ENCODE assay signal across 9 cellular contexts in genomic region chr4:168879178-168879577, GRCh38.
DNase-seq lines count a peak whose midpoint lies in the region; ATAC-seq and TF ChIP-seq lines count a peak whose summit lies in the region.
"Had no signal": no experiment of that assay in that cellular context is flagged by ENCODE, and none has a peak within 500 bp of the region (broad histone marks: within the 10 kb centered on the region; RNA-seq: fewer than 3 reads in every experiment).

No MANE protein-coding gene starts in this region.

- POLR2A ChIA-PET in WTC11 (lab: Charles Lee), result no interaction called here

- H3K4me1 ChIP-seq in osteoblast (ENCODE audit: insufficient read depth, low read length), result peaks cover 53% of the 10 kb centered on the region
- peaks cover 6% of the 10 kb centered on the region for H3K4me1 ChIP-seq in effector memory CD4-positive, alpha-beta T cell (ENCODE audit: control insufficient read depth, insufficient read depth, low read length, poor library complexity, severe bottlenecking)

- H3K4me1 Mint-ChIP-seq in WTC11, result peaks cover 14% of the 10 kb centered on the region; the same call in 1 of the 2 replicates

- TF ChIP-seq CTCF in GM13976 (IDR thresholded peaks at IDR 0.05; ENCODE audit: borderline replicate concordance, control extremely low read depth, extremely low read depth, insufficient read depth, missing control alignments) (no peak), WTC11 (IDR thresholded peaks at IDR 0.05) (no peak), osteoblast (IDR thresholded peaks at IDR 0.05; ENCODE audit: extremely low read depth, low read depth, low read length) (no peak)

- no peaks in the 10 kb centered on the region for H3K9me3 ChIP-seq in osteoblast (ENCODE audit: low read depth, low read length)
- H3K9me3 ChIP-seq in effector memory CD4-positive, alpha-beta T cell (ENCODE audit: control insufficient read depth, low read length), result no peaks in the 10 kb centered on the region

- no peaks in the 10 kb centered on the region for H3K9me3 Mint-ChIP-seq in WTC11

- in situ Hi-C loops in GM13976 (cut with MboI; ENCODE audit: low sequenced_read_pairs, unreplicated experiment), result no loop called here

- H3K4me3 Mint-ChIP-seq in WTC11, result peak overlapping the region; percentile 73; the same call in 1 of the 2 replicates

- peak; percentile 23 for ATAC-seq in HG02759 (IDR thresholded peaks at IDR 0.05; ENCODE audit: unreplicated experiment)
- no peak for ATAC-seq in WTC11
- no peak for ATAC-seq in HG03108 (IDR thresholded peaks at IDR 0.05; ENCODE audit: unreplicated experiment)
- no peak for ATAC-seq in esophagus mucosa

- no peak overlapping the region for H3K4me2 ChIP-seq in osteoblast (ENCODE audit: insufficient read depth, low read length)

- H2AFZ ChIP-seq in osteoblast (ENCODE audit: low read length), result no peak overlapping the region

- no peaks in the 10 kb centered on the region for H3K27me3 ChIP-seq in osteoblast (ENCODE audit: insufficient read depth, low read length)
- peaks cover 5% of the 10 kb centered on the region for H3K27me3 ChIP-seq in effector memory CD4-positive, alpha-beta T cell (replicated peaks; ENCODE audit: control insufficient read depth, insufficient read depth, low read length, poor library complexity, severe bottlenecking)

- CTCF ChIA-PET in WTC11 (lab: Charles Lee), result no interaction called here

- peak; percentile 28 for DNase-seq in GM13976 (ENCODE audit: low spot score)
- no peak for DNase-seq in WTC11 (ENCODE audit: low spot score)
- no peak for DNase-seq in osteoblast (ENCODE audit: insufficient read length, low spot score, missing footprints)
- no peak for DNase-seq in effector memory CD4-positive, alpha-beta T cell
- DNase-seq in superior temporal gyrus (ENCODE audit: extremely low spot score), result no peak
- DNase-seq: DMS 273 treated with DMSO at 0.1 percent for 48 hours had no signal

- H3K27ac Mint-ChIP-seq in WTC11, result no peak overlapping the region

- peaks cover 16% of the 10 kb centered on the region for H4K20me1 ChIP-seq in osteoblast (ENCODE audit: insufficient read depth, low read length)

- peaks cover 80% of the 10 kb centered on the region for H3K79me2 ChIP-seq in osteoblast (ENCODE audit: insufficient read depth, low read length)

- peaks cover 36% of the 10 kb centered on the region for H3K27me3 Mint-ChIP-seq in WTC11 (ENCODE audit: low read depth)

- peaks cover 53% of the 10 kb centered on the region for H3K36me3 ChIP-seq in osteoblast (ENCODE audit: insufficient read depth, low read length)
- no peaks in the 10 kb centered on the region for H3K36me3 ChIP-seq in effector memory CD4-positive, alpha-beta T cell (ENCODE audit: control insufficient read depth, insufficient read depth, low read length)

- H3K27ac ChIP-seq in osteoblast (ENCODE audit: low read depth, low read length), result peak overlapping the region; percentile 38
- no peak overlapping the region for H3K27ac ChIP-seq in effector memory CD4-positive, alpha-beta T cell (ENCODE audit: insufficient read depth, low read length, poor library complexity, severe bottlenecking)

- no peak overlapping the region for H3K4me3 ChIP-seq in osteoblast (ENCODE audit: insufficient read depth, low read length)
- H3K4me3 ChIP-seq in effector memory CD4-positive, alpha-beta T cell (ENCODE audit: insufficient read depth, low read depth, low read length, poor library complexity, severe bottlenecking), result no peak overlapping the region

- no peaks in the 10 kb centered on the region for H3K36me3 Mint-ChIP-seq in WTC11

TF ChIP-seq in WTC11, 78 proteins besides CTCF, POLR2A, EP300 and RAD21 (continues in another document):
- TF ChIP-seq TP53 (CRISPR knock-in tag; IDR thresholded peaks at IDR 0.05) (no peak), ZNF423 (CRISPR knock-in tag; IDR thresholded peaks at IDR 0.05) (no peak), MXD4 (CRISPR knock-in tag; IDR thresholded peaks at IDR 0.05; ENCODE audit: borderline replicate concordance) (no peak), ZNF317 (CRISPR knock-in tag; IDR thresholded peaks at IDR 0.05; ENCODE audit: borderline replicate concordance, low read depth) (no peak), ZNF532 (CRISPR knock-in tag; IDR thresholded peaks at IDR 0.05; ENCODE audit: borderline replicate concordance) (no peak), IRF1 (CRISPR knock-in tag; IDR thresholded peaks at IDR 0.05) (no peak), CREM (CRISPR knock-in tag; IDR thresholded peaks at IDR 0.05) (no peak), ATF6 (CRISPR knock-in tag; IDR thresholded peaks at IDR 0.05) (no peak)
- TF ChIP-seq, protein P1, sequence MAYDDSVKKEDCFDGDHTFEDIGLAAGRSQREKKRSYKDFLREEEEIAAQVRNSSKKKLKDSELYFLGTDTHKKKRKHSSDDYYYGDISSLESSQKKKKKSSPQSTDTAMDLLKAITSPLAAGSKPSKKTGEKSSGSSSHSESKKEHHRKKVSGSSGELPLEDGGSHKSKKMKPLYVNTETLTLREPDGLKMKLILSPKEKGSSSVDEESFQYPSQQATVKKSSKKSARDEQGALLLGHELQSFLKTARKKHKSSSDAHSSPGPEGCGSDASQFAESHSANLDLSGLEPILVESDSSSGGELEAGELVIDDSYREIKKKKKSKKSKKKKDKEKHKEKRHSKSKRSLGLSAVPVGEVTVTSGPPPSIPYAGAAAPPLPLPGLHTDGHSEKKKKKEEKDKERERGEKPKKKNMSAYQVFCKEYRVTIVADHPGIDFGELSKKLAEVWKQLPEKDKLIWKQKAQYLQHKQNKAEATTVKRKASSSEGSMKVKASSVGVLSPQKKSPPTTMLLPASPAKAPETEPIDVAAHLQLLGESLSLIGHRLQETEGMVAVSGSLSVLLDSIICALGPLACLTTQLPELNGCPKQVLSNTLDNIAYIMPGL (CRISPR knock-in tag; IDR thresholded peaks at IDR 0.05), result no peak
